Comparison of ENCODE assay signal across 8 cellular contexts in genomic region chr11:60169264-60169915, GRCh38. TPM values are rescaled to one million over a fixed set of nuclear protein-coding genes. Genes with fewer than 3 reads are reported as not detected.
DNase-seq lines count a peak whose midpoint lies in the region; ATAC-seq, FAIRE-seq and TF ChIP-seq lines count a peak whose summit lies in the region.

No MANE protein-coding gene starts in this region.

- TF ChIP-seq CTCF in fibroblast of mammary gland (conservative IDR thresholded peaks at IDR 0.05; ENCODE audit: control insufficient read depth, insufficient read depth, low read depth, low read length), result peak; percentile 22

- no peak overlapping the region for H3K27ac Mint-ChIP-seq in activated T-helper 2 cell treated with anti-CD3 and anti-CD28 coated beads, Interferon-gamma antibody, Interleukin-2, Interleukin-4, amounts not matched to agents 10 μg/mL and 5 μg/mL and 100 μg/mL, durations not matched to agents 14 hours and 24 hours and 36 hours

- intact Hi-C loops in activated T-helper 2 cell treated with anti-CD3 and anti-CD28 coated beads, Interferon-gamma antibody, Interleukin-2, Interleukin-4, amounts not matched to agents 10 μg/mL and 5 μg/mL and 100 μg/mL, durations not matched to agents 14 hours and 24 hours and 36 hours (cut with micrococcal nuclease), result no loop called here

- no peak for ATAC-seq in GM21825 (IDR thresholded peaks at IDR 0.05; ENCODE audit: unreplicated experiment)

- H3K4me3 Mint-ChIP-seq in activated T-helper 2 cell treated with anti-CD3 and anti-CD28 coated beads, Interferon-gamma antibody, Interleukin-2, Interleukin-4, amounts not matched to agents 10 μg/mL and 5 μg/mL and 100 μg/mL, durations not matched to agents 14 hours and 24 hours and 36 hours (ENCODE audit: low read depth), result no peak overlapping the region

- H3K36me3 Mint-ChIP-seq in activated T-helper 2 cell treated with anti-CD3 and anti-CD28 coated beads, Interferon-gamma antibody, Interleukin-2, Interleukin-4, amounts not matched to agents 10 μg/mL and 5 μg/mL and 100 μg/mL, durations not matched to agents 14 hours and 24 hours and 36 hours (ENCODE audit: low read depth), result no peaks in the 10 kb centered on the region

- no peak overlapping the region for H3K4me3 ChIP-seq in fibroblast of mammary gland (ENCODE audit: control insufficient read depth, low read depth, low read length)

- H3K4me1 Mint-ChIP-seq in activated T-helper 2 cell treated with anti-CD3 and anti-CD28 coated beads, Interferon-gamma antibody, Interleukin-2, Interleukin-4, amounts not matched to agents 10 μg/mL and 5 μg/mL and 100 μg/mL, durations not matched to agents 14 hours and 24 hours and 36 hours (ENCODE audit: low read depth), result peaks cover 9% of the 10 kb centered on the region

- peaks cover 2% of the 10 kb centered on the region for H3K27me3 Mint-ChIP-seq in activated T-helper 2 cell treated with anti-CD3 and anti-CD28 coated beads, Interferon-gamma antibody, Interleukin-2, Interleukin-4, amounts not matched to agents 10 μg/mL and 5 μg/mL and 100 μg/mL, durations not matched to agents 14 hours and 24 hours and 36 hours (ENCODE audit: low read depth)

- DNase-seq in GM12892 (ENCODE audit: insufficient read length) (no peak), NOMO-1 treated with dmso at 0.1 percent for 144 hours (lab: John Stamatoyannopoulos, UW; ENCODE audit: unreplicated experiment) (peak; percentile 25), fibroblast of mammary gland (ENCODE audit: low read depth) (peak; percentile 11), retina (peak; percentile 23), cerebellar nuclear complex (lab: John Stamatoyannopoulos, UW) (no peak)
- no peak for DNase-seq in stimulated activated CD4-positive, alpha-beta T cell treated with anti-CD3 and anti-CD28 coated beads, Interleukin-4, amount 100 ng/mL, for 1 hour
- no peak for DNase-seq in activated T-helper 2 cell treated with anti-CD3 and anti-CD28 coated beads, Interferon-gamma antibody, Interleukin-2, Interleukin-4, amounts not matched to agents 10 μg/mL and 5 μg/mL and 100 μg/mL, durations not matched to agents 14 hours and 24 hours and 36 hours (ENCODE audit: low spot score)

- FAIRE-seq in GM12892 (lab: Jason Lieb, UNC), result peak; percentile 78

- peaks cover 51% of the 10 kb centered on the region for H3K9me3 Mint-ChIP-seq in activated T-helper 2 cell treated with anti-CD3 and anti-CD28 coated beads, Interferon-gamma antibody, Interleukin-2, Interleukin-4, amounts not matched to agents 10 μg/mL and 5 μg/mL and 100 μg/mL, durations not matched to agents 14 hours and 24 hours and 36 hours

- no peak for TF ChIP-seq POLR2A in GM12892 (IDR thresholded peaks at IDR 0.05; ENCODE audit: low read depth, low read length)

RNA-seq across cellular contexts. Expression of gene MS4A6A, which starts 13.5 kb away (rescaled TPM):
- polyA plus RNA-seq in GM12892 (2012; ENCODE audit: missing spikeins), result 0.72 TPM
- not detected in 2 replicates for total RNA-seq in activated T-helper 2 cell treated with anti-CD3 and anti-CD28 coated beads, Interferon-gamma antibody, Interleukin-2, Interleukin-4, amounts not matched to agents 10 μg/mL and 5 μg/mL and 100 μg/mL, durations not matched to agents 14 hours and 24 hours and 36 hours

Comparison
In these comparisons a context has a peak if more than half of its experiments do, and no peak if none do; other contexts are left out.
1. DNase-seq: peak in NOMO-1 treated with dmso at 0.1 percent for 144 hours (single experiment), fibroblast of mammary gland (single experiment) and retina (single experiment); none in GM12892 (single experiment), stimulated activated CD4-positive, alpha-beta T cell treated with anti-CD3 and anti-CD28 coated beads, Interleukin-4, amount 100 ng/mL, for 1 hour (single experiment), activated T-helper 2 cell treated with anti-CD3 and anti-CD28 coated beads, Interferon-gamma antibody, Interleukin-2, Interleukin-4, amounts not matched to agents 10 μg/mL and 5 μg/mL and 100 μg/mL, durations not matched to agents 14 hours and 24 hours and 36 hours (single experiment) and cerebellar nuclear complex (0 of 2).